Comparison of ENCODE assay signal across 12 cellular contexts in the genomic region with DNA sequence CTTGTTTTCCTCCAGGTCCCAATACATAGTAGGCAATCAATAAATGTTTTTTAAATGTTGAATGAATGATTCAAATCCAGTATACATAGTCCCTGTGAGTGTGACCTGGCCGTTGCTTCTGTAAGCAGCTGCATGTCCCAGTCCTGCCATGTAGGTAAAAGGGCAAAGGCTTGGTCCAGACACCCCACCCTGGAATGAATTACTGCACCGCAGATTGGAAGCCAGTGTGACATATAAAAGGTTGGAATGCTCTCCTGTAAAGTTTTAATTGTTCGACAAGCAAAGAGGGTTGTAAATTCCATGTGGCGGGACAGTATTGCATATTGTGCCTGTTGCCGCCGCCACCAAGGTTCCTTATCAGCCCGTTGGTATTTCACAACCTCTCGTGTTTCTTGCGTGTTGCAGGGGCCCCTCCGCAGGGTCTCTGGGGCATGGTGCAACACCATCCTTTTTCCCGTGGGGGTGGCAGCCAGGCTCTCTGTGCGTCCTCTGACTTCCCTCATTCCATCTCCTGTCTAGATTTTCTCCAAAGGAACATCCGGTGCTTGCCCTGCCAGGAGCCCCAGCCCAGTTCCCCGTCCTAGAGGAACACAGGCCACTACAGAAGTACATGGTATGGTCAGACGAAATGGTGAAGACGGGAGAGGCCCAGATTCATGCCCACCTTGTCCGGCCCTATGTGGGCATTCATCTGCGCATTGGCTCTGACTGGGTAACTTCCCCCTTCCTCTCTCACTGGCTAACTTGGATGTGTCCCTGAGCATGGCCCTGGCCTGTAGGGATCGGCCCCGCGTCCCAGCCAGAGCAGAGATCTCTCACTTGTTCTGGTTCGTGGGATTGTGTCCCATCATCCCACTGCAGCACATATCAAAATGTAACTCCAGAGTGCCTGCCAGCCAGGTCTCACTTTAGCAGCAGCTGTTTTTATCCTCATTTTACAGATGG. TPM values are rescaled to one million over a fixed set of nuclear protein-coding genes. Genes with fewer than 3 reads are reported as not detected.
A peak's percentile ranks its signal among the peaks of the same experiment; 100 is the strongest.
DNase-seq lines count a peak whose midpoint lies in the region; ATAC-seq and TF ChIP-seq lines count a peak whose summit lies in the region.
"Had no signal": no experiment of that assay in that cellular context is flagged by ENCODE, and none has a peak within 500 bp of the region (broad histone marks: within the 10 kb centered on the region; RNA-seq: fewer than 3 reads in every experiment).

No MANE protein-coding gene starts in this region.

- no peak overlapping the region for H3K27ac Mint-ChIP-seq in T-helper 2 cell treated with Interferon-gamma antibody and Interleukin-4, amounts not matched to agents 5 μg/mL and 100 μg/mL, for 36 hours
- H3K27ac Mint-ChIP-seq: activated B cell treated with CpG ODN at 0.5 μM for 24 hours had no signal

- peaks cover 0 to 87% (median 49%) of the 10 kb centered on the region in 6 donors for H3K36me3 ChIP-seq in spleen

- H3K27me3 Mint-ChIP-seq in T-helper 2 cell treated with Interferon-gamma antibody and Interleukin-4, amounts not matched to agents 5 μg/mL and 100 μg/mL, for 36 hours (ENCODE audit: low read depth) = no peaks in the 10 kb centered on the region
- H3K27me3 Mint-ChIP-seq: activated B cell treated with CpG ODN at 0.5 μM for 24 hours; naive thymus-derived CD4-positive, alpha-beta T cell had no signal

- ATAC-seq in left colon (peak; percentile 87), GM19324 (IDR thresholded peaks at IDR 0.05; ENCODE audit: low FRiP score, unreplicated experiment) (no peak)
- ATAC-seq: naive thymus-derived CD4-positive, alpha-beta T cell; Panc1 had no signal

- TF ChIP-seq POLR2A in spleen (IDR thresholded peaks at IDR 0.05) = no peak

- H3K36me3 Mint-ChIP-seq in T-helper 2 cell treated with Interferon-gamma antibody and Interleukin-4, amounts not matched to agents 5 μg/mL and 100 μg/mL, for 36 hours (ENCODE audit: low read depth) = peaks cover 45% of the 10 kb centered on the region

- no peaks in the 10 kb centered on the region for H3K9me3 Mint-ChIP-seq in T-helper 2 cell treated with Interferon-gamma antibody and Interleukin-4, amounts not matched to agents 5 μg/mL and 100 μg/mL, for 36 hours
- H3K9me3 Mint-ChIP-seq: activated B cell treated with CpG ODN at 0.5 μM for 24 hours; naive thymus-derived CD4-positive, alpha-beta T cell had no signal

- TF ChIP-seq CTCF in spleen (IDR thresholded peaks at IDR 0.05 in 8 of 11, conservative IDR thresholded peaks at IDR 0.05 in 3 of 11) = no peak

- H3K4me1 ChIP-seq in spleen = peaks cover 11 to 36% (median 21%) of the 10 kb centered on the region in 6 donors

- no peak overlapping the region for H3K4me3 Mint-ChIP-seq in T-helper 2 cell treated with Interferon-gamma antibody and Interleukin-4, amounts not matched to agents 5 μg/mL and 100 μg/mL, for 36 hours
- H3K4me3 Mint-ChIP-seq: activated B cell treated with CpG ODN at 0.5 μM for 24 hours; naive thymus-derived CD4-positive, alpha-beta T cell had no signal

- H3K27me3 ChIP-seq in spleen (replicated peaks in 1 of 7) = no peaks in the 10 kb centered on the region

- 58 to 87% (median 73%) methylated on average over 22 of the region's 22 CpGs for WGBS in spleen, 5 donors

- DNase-seq in HuH-7.5 (ENCODE audit: low spot score) (peak; percentile 87), SW480 (ENCODE audit: low spot score) (peak; percentile 98), left colon (peak; percentile 78 to 88), spleen (peak; percentile 74), NCI-H187 (lab: John Stamatoyannopoulos, UW) (no peak)
- DNase-seq in T-helper 2 cell treated with Interferon-gamma antibody and Interleukin-4, amounts not matched to agents 5 μg/mL and 100 μg/mL, for 36 hours (ENCODE audit: low spot score) = no peak
- DNase-seq: activated B cell treated with CpG ODN at 0.5 μM for 24 hours; DMS 273 treated with DMSO at 0.1 percent for 48 hours; naive thymus-derived CD4-positive, alpha-beta T cell; stimulated activated CD4-positive, alpha-beta T cell treated with anti-CD3 and anti-CD28 coated beads, Interleukin-1b, Interleukin-23, amount 100 ng/mL, for 48 hours had no signal

- intact Hi-C loops in left colon (cut with DNase I, micrococcal nuclease) = no loop called here
- intact Hi-C loops in spleen (cut with DNase I; ENCODE audit: low total_unique reads) = no loop called here

- H3K9me3 ChIP-seq in spleen = no peaks in the 10 kb centered on the region

- H3K4me1 Mint-ChIP-seq in T-helper 2 cell treated with Interferon-gamma antibody and Interleukin-4, amounts not matched to agents 5 μg/mL and 100 μg/mL, for 36 hours (ENCODE audit: low read depth) = peaks cover 17% of the 10 kb centered on the region

- peak overlapping the region in 4 of 8 donors; percentile 13 to 59 (median 23) for H3K27ac ChIP-seq in spleen

- H3K4me3 ChIP-seq in spleen = no peak overlapping the region

RNA-seq across cellular contexts. Expression of a gene that starts 20.3 kb away (rescaled TPM):
- total RNA-seq in left colon = 10 to 100 TPM; 36.6 to 63.2 TPM
- 10 to 100 TPM; 19.5 to 26.3 (median 21.5) TPM for total RNA-seq in spleen
- 1 to 10 TPM; 3.8 to 7.5 (median 4.7) TPM for polyA plus RNA-seq in spleen

RNA-seq across cellular contexts. Expression of a gene that starts 20.5 kb away (rescaled TPM):
- total RNA-seq in left colon = 10 to 100 TPM; 13.4 to 28.0 TPM
- 10 to 100 TPM; 11.9 to 16.6 (median 12.5) TPM for total RNA-seq in spleen
- 1 to 10 TPM; 2.2 to 4.0 (median 2.2) TPM for polyA plus RNA-seq in spleen

RNA-seq across cellular contexts. Expression of a gene that starts 49.4 kb away (rescaled TPM):
- total RNA-seq in left colon (10 to 100 TPM; 52.1 to 56.8 TPM), spleen (10 to 100 TPM; 19.2 to 25.9 (median 23.9) TPM)
- 1 to 10 TPM; 3.8 to 7.3 (median 4.7) TPM for polyA plus RNA-seq in spleen

Comparison
In these comparisons a context has a peak if more than half of its experiments do, and no peak if none do; other contexts are left out.
1. DNase-seq: peak in HuH-7.5 (single experiment), SW480 (single experiment), left colon (2 of 2) and spleen (single experiment); none in NCI-H187 (0 of 2) and T-helper 2 cell treated with Interferon-gamma antibody and Interleukin-4, amounts not matched to agents 5 μg/mL and 100 μg/mL, for 36 hours (single experiment).